9 cellular contexts compared by ENCODE assay signal in genomic region chr4:84024405-84024804, GRCh38.
"Had no signal": no experiment of that assay in that cellular context is flagged by ENCODE, and none has a peak within 500 bp of the region (broad histone marks: within the 10 kb centered on the region; RNA-seq: fewer than 3 reads in every experiment).

No MANE protein-coding gene starts in this region.

- H3K9ac ChIP-seq: GM23248 had no signal

- H3K4me3 Mint-ChIP-seq: HFFc6 had no signal

- ATAC-seq: HCT116, K562 had no signal

- H3K4me3 ChIP-seq: GM23248, HAP-1, K562 had no signal

- H3K4me1 ChIP-seq: HAP-1 had no signal

- H3K9me3 Mint-ChIP-seq: HFFc6 had no signal

- H3K27ac ChIP-seq: GM23248, HL-60 had no signal

- H3K27ac Mint-ChIP-seq: HFFc6 had no signal

- H3K9me3 ChIP-seq: HAP-1 had no signal

- DNase-seq: GM23248, GOT3, H7, HFFc6, IMR-90 had no signal

- H2AFZ ChIP-seq: GM23248 had no signal

- FAIRE-seq: K562 had no signal

- H3K36me3 ChIP-seq: HAP-1 had no signal
